In the genomic region with DNA sequence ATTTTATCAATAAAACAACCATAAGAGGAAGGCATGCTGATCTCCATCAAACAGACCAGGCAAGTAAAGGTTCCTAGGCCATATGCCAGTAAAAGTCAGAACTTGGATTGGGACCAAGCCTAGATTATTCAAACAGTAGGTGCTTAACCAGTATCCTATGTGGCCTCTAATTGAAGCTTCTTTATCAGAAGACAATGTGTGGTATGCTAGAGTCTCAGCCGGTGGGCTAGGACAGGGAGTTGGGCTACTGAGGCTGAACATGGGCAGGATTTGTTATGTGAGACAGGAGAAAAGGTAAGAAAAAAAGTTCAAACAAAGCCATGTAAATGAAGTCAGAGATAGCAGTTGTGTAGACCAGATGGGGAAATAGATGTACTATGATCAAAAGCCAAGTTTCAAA, we compare ENCODE assay signal across 22 cellular contexts.
DNase-seq lines count a peak whose midpoint lies in the region; ATAC-seq, FAIRE-seq and TF ChIP-seq lines count a peak whose summit lies in the region.
"Had no signal": no experiment of that assay in that cellular context is flagged by ENCODE, and none has a peak within 500 bp of the region (broad histone marks: within the 10 kb centered on the region; RNA-seq: fewer than 3 reads in every experiment).

No MANE protein-coding gene starts in this region.

- H3K27me3 Mint-ChIP-seq in Caco-2 (ENCODE audit: insufficient read depth, unreplicated experiment), result peaks cover 5% of the 10 kb centered on the region

- no peak for TF ChIP-seq CTCF in GM12878 (IDR thresholded peaks at IDR 0.05 in 2 of 3, conservative IDR thresholded peaks at IDR 0.05 in 1 of 3; ENCODE audit: control insufficient read depth in 2 of 3, extremely low read depth in 1 of 3, insufficient read depth in 1 of 3, low read depth in 3 of 3, low read length in 3 of 3)
- TF ChIP-seq CTCF in Caco-2 (IDR thresholded peaks at IDR 0.05; ENCODE audit: insufficient read depth in 1 of 2, low read depth in 1 of 2, low read length in 1 of 2, severe bottlenecking in 1 of 2, unreplicated experiment in 1 of 2), result no peak

- H4K20me1 ChIP-seq in GM12878 (ENCODE audit: control insufficient read depth, insufficient read depth), result no peaks in the 10 kb centered on the region

- H3K79me1 ChIP-seq in mesendoderm (ENCODE audit: low read length), result no peaks in the 10 kb centered on the region

- H3K56ac ChIP-seq in mesendoderm (ENCODE audit: low read length), result no peak overlapping the region

- intact Hi-C loops in GM12878 (cut with micrococcal nuclease; ENCODE audit: unreplicated experiment) (no loop called here), Caco-2 (cut with micrococcal nuclease; ENCODE audit: unreplicated experiment) (no loop called here)

- in situ Hi-C loops in GM12878 (cut with MboI), result no loop called here

- H3K4me1 ChIP-seq in GM12878 (ENCODE audit: control insufficient read depth, insufficient read depth, low read length), result peaks cover 14% of the 10 kb centered on the region
- H3K4me1 ChIP-seq in mesendoderm (ENCODE audit: control insufficient read depth, low read depth, low read length), result no peaks in the 10 kb centered on the region
- no peaks in the 10 kb centered on the region for H3K4me1 ChIP-seq in Caco-2
- H3K4me1 ChIP-seq: BE2C, SJSA1 had no signal

- BruUV-seq in GM12878 (replicated peaks; lab: Mats Ljungman, UMichigan), result no TSS peak
- BruUV-seq in Caco-2 (replicated peaks; lab: Mats Ljungman, UMichigan), result no TSS peak

- peak; percentile 63 for DNase-seq in DMS 273 (lab: John Stamatoyannopoulos, UW; ENCODE audit: unreplicated experiment)
- no peak for DNase-seq in GM12878 (ENCODE audit: low read depth, low spot score)
- DNase-seq in mesendoderm, result peak; percentile 37
- no peak for DNase-seq in Caco-2
- no peak for DNase-seq in retina
- DNase-seq in Kasumi-1 (lab: John Stamatoyannopoulos, UW), result no peak
- DNase-seq: BE2C; CD4-positive, CD25-positive, alpha-beta regulatory T cell; COR-L47; IMR-90; MG63; NCI-H1417; NCI-H1694 treated with DMSO at 0.1 percent for 48 hours; NCI-H2107; NCI-H2227 treated with DMSO at 0.1 percent for 48 hours; NCI-H510A treated with DMSO at 0.1 percent for 48 hours; NCI-H82 had no signal

- CTCF ChIA-PET in GM12878 (lab: Yijun Ruan, JAX), result interaction anchor here (1.3 kb wide), 1 partner anchor 12 kb away, joined by 3 read pairs; no protein-coding TSS in a partner anchor
- CTCF ChIA-PET in Caco-2 (lab: Charles Lee), result no interaction called here

- FAIRE-seq in GM12878 (lab: Jason Lieb, UNC), result no peak
- FAIRE-seq: G401.6, GM19239 had no signal

- TF ChIP-seq POLR2A in GM12878 (IDR thresholded peaks at IDR 0.05; ENCODE audit: low read depth, low read length), result no peak

- SMC1A ChIA-PET in GM12878 (lab: Charles Lee; ENCODE audit: uncharacterized antibody, unreplicated experiment), result interaction anchor here (0.8 to 1.5 kb wide), 3 partner anchors 16 to 180 kb away, joined by 3 read pairs; no protein-coding TSS in a partner anchor

- H3K36me3 Mint-ChIP-seq in Caco-2 (ENCODE audit: insufficient read depth, unreplicated experiment), result no peaks in the 10 kb centered on the region
- H3K36me3 Mint-ChIP-seq: CD4-positive, CD25-positive, alpha-beta regulatory T cell had no signal

- H3K27ac ChIP-seq in GM12878 (ENCODE audit: control insufficient read depth, insufficient read depth) (peak overlapping the region; percentile 39; the same call in 1 of the 2 replicates), mesendoderm (ENCODE audit: low read depth, low read length) (no peak overlapping the region)
- H3K27ac ChIP-seq: SJSA1 had no signal

- H3K27ac Mint-ChIP-seq in Caco-2 (ENCODE audit: unreplicated experiment), result no peak overlapping the region
- H3K27ac Mint-ChIP-seq: CD4-positive, CD25-positive, alpha-beta regulatory T cell had no signal

- H4K8ac ChIP-seq in mesendoderm (ENCODE audit: low read depth, low read length), result no peak overlapping the region

- no peak overlapping the region for H3K4me2 ChIP-seq in GM12878 (ENCODE audit: control insufficient read depth, insufficient read depth)
- H3K4me2 ChIP-seq in mesendoderm (ENCODE audit: low read length), result no peak overlapping the region

- POLR2A ChIA-PET in GM12878 (lab: Charles Lee), result no interaction called here
- POLR2A ChIA-PET in Caco-2 (lab: Charles Lee), result no interaction called here

- no peak overlapping the region for H2BK5ac ChIP-seq in mesendoderm (ENCODE audit: low read length)

- no peak overlapping the region for H2BK120ac ChIP-seq in mesendoderm (ENCODE audit: low read depth, low read length)

- H3K4me3 ChIP-seq in GM12878 (no peak overlapping the region), mesendoderm (ENCODE audit: low read length) (no peak overlapping the region), Caco-2 (ENCODE audit: low read depth, low read length) (no peak overlapping the region)
- H3K4me3 ChIP-seq: MG63, SJSA1 had no signal

- no peak overlapping the region for H2AK5ac ChIP-seq in mesendoderm (ENCODE audit: low read length)

- H3K4me3 Mint-ChIP-seq in Caco-2 (ENCODE audit: unreplicated experiment), result no peak overlapping the region
- H3K4me3 Mint-ChIP-seq: CD4-positive, CD25-positive, alpha-beta regulatory T cell had no signal

- RAD21 ChIA-PET in GM12878 (lab: Charles Lee; ENCODE audit: unreplicated experiment), result no interaction called here

- no peak overlapping the region for H3K18ac ChIP-seq in mesendoderm (ENCODE audit: low read length)

- no peak for TF ChIP-seq RAD21 in GM12878 (IDR thresholded peaks at IDR 0.05; ENCODE audit: insufficient read depth, low read depth, low read length)

- peak; percentile 4 for ATAC-seq in GM18868 (IDR thresholded peaks at IDR 0.05; ENCODE audit: unreplicated experiment)
- ATAC-seq in GM12878, result no peak; the same call in 2 of the 3 replicates
- ATAC-seq: Right ventricle myocardium inferior had no signal

- TF ChIP-seq EP300 in GM12878 (IDR thresholded peaks at IDR 0.05; ENCODE audit: borderline replicate concordance in 1 of 2, control insufficient read depth in 1 of 2, low read depth in 2 of 2, low read length in 2 of 2), result no peak

- H3K4ac ChIP-seq in mesendoderm (ENCODE audit: low read depth, low read length), result no peak overlapping the region

- H2BK15ac ChIP-seq in mesendoderm (replicated peaks; ENCODE audit: low read depth), result no peak overlapping the region

- no peaks in the 10 kb centered on the region for H3K4me1 Mint-ChIP-seq in Caco-2 (ENCODE audit: low read depth, unreplicated experiment)
- H3K4me1 Mint-ChIP-seq: CD4-positive, CD25-positive, alpha-beta regulatory T cell had no signal

- H3K79me2 ChIP-seq in GM12878 (ENCODE audit: control insufficient read depth, insufficient read depth, low read length), result no peaks in the 10 kb centered on the region
- H3K79me2 ChIP-seq in mesendoderm (ENCODE audit: control insufficient read depth, insufficient read depth, low read length), result no peaks in the 10 kb centered on the region

- no peaks in the 10 kb centered on the region for H3K36me3 ChIP-seq in GM12878 (ENCODE audit: control insufficient read depth in 2 of 2, insufficient read depth in 2 of 2, low read length in 1 of 2)
- H3K36me3 ChIP-seq in mesendoderm (ENCODE audit: control insufficient read depth, insufficient read depth, low read length), result no peaks in the 10 kb centered on the region
- H3K36me3 ChIP-seq in Caco-2 (ENCODE audit: control insufficient read depth, insufficient read depth, low read length), result no peaks in the 10 kb centered on the region
- H3K36me3 ChIP-seq: BE2C, MG63, SJSA1 had no signal

- no peak overlapping the region for H3K9ac ChIP-seq in GM12878 (ENCODE audit: control insufficient read depth, insufficient read depth, low read length)
- H3K9ac ChIP-seq in mesendoderm (ENCODE audit: low read length), result no peak overlapping the region

- no peaks in the 10 kb centered on the region for H3K27me3 ChIP-seq in GM12878 (replicated peaks in 1 of 2; ENCODE audit: control insufficient read depth in 2 of 2, insufficient read depth in 2 of 2, low read length in 1 of 2)
- no peaks in the 10 kb centered on the region for H3K27me3 ChIP-seq in mesendoderm (ENCODE audit: insufficient read depth, low read length, poor library complexity)
- no peaks in the 10 kb centered on the region for H3K27me3 ChIP-seq in Caco-2 (replicated peaks; ENCODE audit: control insufficient read depth, insufficient read depth, low read length)
- H3K27me3 ChIP-seq: BE2C, MG63, SJSA1 had no signal

- H3K9me3 Mint-ChIP-seq in Caco-2 (ENCODE audit: unreplicated experiment), result no peaks in the 10 kb centered on the region

- 89% methylated on average over 1 of the region's 1 CpG for WGBS in GM12878 (ENCODE audit: insufficient coverage, insufficient replicate concordance, low lambda C conversion rate, missing lambda C conversion rate)
- no CpG with 5 or more reads among the region's 1 CpG for WGBS in mesendoderm (ENCODE audit: extremely low coverage, insufficient coverage, low lambda C conversion rate)

- H4K5ac ChIP-seq in mesendoderm (ENCODE audit: low read length), result no peak overlapping the region

- peak overlapping the region; percentile 25; the same call in 1 of the 2 replicates for H2AFZ ChIP-seq in GM12878 (ENCODE audit: control insufficient read depth, low read depth, low read length)

- no peak overlapping the region for H3K23ac ChIP-seq in mesendoderm (ENCODE audit: low read length)

- H3K9me3 ChIP-seq in GM12878 (replicated peaks; ENCODE audit: control insufficient read depth, insufficient read depth, low read length) (peaks cover 3% of the 10 kb centered on the region; the same call in 2 of the 3 replicates), Caco-2 (peaks cover 2% of the 10 kb centered on the region; the same call in 1 of the 2 replicates)
- H3K9me3 ChIP-seq: BE2C, MG63, SJSA1 had no signal

TF ChIP-seq in GM12878, 131 proteins besides CTCF, POLR2A, EP300 and RAD21 (continues in another document):
- TF ChIP-seq, protein P1, sequence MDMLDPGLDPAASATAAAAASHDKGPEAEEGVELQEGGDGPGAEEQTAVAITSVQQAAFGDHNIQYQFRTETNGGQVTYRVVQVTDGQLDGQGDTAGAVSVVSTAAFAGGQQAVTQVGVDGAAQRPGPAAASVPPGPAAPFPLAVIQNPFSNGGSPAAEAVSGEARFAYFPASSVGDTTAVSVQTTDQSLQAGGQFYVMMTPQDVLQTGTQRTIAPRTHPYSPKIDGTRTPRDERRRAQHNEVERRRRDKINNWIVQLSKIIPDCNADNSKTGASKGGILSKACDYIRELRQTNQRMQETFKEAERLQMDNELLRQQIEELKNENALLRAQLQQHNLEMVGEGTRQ (IDR thresholded peaks at IDR 0.05; ENCODE audit: borderline replicate concordance, low read depth, low read length), result no peak
- TF ChIP-seq, protein P2, sequence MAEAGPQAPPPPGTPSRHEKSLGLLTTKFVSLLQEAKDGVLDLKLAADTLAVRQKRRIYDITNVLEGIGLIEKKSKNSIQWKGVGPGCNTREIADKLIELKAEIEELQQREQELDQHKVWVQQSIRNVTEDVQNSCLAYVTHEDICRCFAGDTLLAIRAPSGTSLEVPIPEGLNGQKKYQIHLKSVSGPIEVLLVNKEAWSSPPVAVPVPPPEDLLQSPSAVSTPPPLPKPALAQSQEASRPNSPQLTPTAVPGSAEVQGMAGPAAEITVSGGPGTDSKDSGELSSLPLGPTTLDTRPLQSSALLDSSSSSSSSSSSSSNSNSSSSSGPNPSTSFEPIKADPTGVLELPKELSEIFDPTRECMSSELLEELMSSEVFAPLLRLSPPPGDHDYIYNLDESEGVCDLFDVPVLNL (IDR thresholded peaks at IDR 0.05; ENCODE audit: low read depth, low read length), result no peak
- no peak for TF ChIP-seq WRNIP1 (IDR thresholded peaks at IDR 0.05; ENCODE audit: borderline replicate concordance, low read depth, low read length)

Comparison
In these comparisons a context has a peak if more than half of its experiments do, and no peak if none do; other contexts are left out.
1. DNase-seq: peak in DMS 273 (single experiment) and mesendoderm (single experiment); none in GM12878 (single experiment), Caco-2 (0 of 2), retina (single experiment) and Kasumi-1 (0 of 2).